ENCODE assay signal across 11 cellular contexts in the genomic region with DNA sequence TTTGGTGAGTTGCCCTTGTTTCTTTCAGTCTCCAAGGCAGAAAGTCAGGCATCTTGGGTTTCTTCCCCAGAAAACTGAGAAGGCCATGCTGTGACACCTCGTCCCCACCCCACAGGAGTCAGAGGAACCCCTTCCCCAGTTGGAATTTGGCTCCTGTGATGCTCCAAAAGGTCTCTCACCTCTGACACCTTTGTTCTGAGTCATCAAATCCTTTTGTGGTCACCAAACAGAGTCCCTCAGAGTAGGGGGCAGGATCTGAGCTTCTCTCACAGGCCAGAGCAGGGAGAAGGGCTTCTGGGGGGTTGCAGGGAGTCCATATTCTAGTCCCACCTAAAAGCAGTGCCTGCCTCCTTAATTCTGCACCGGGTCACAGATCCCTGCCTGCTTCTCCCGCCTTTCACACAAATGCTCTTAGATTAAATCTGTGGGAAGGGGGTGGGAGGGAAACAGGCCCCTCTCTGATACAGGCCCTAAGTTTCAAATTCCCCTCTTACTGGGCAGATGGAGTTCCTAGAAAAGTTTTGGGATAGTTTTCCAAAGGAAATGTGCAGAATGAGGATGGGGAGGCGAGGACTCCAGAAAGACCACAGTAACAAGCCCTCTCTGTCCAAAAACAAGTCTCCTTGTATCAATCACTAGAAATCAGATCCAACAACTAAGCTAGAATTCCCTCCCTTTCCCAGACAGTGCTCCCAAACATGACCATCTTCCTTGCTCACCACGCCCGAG. TPM values are rescaled to one million over a fixed set of nuclear protein-coding genes. Genes with fewer than 3 reads are reported as not detected.
DNase-seq lines count a peak whose midpoint lies in the region; ATAC-seq and TF ChIP-seq lines count a peak whose summit lies in the region.
"Had no signal": no experiment of that assay in that cellular context is flagged by ENCODE, and none has a peak within 500 bp of the region (broad histone marks: within the 10 kb centered on the region; RNA-seq: fewer than 3 reads in every experiment).

No MANE protein-coding gene starts in this region.

- no peak for TF ChIP-seq CTCF in CD4-positive, alpha-beta T cell (IDR thresholded peaks at IDR 0.05)
- no peak for TF ChIP-seq CTCF in brain (conservative IDR thresholded peaks at IDR 0.05)
- TF ChIP-seq CTCF in neural crest cell (conservative IDR thresholded peaks at IDR 0.05) = no peak

- CTCF ChIA-PET in CD4-positive, alpha-beta T cell (lab: Charles Lee) = interaction anchor here (0.7 to 5.2 kb wide), 4 partner anchors 36 to 62 kb away, joined by 3 to 48 read pairs (median 5); no protein-coding TSS in a partner anchor

- no peaks in the 10 kb centered on the region for H3K9me3 ChIP-seq in CD4-positive, alpha-beta T cell (ENCODE audit: control insufficient read depth, low read length)
- H3K9me3 ChIP-seq: right atrium auricular region, thoracic aorta had no signal

- peak overlapping the region; percentile 84 for H3K4me3 Mint-ChIP-seq in CD4-positive, alpha-beta T cell
- peak overlapping the region; percentile 75 to 90 (median 81) for H3K4me3 Mint-ChIP-seq in brain
- peak overlapping the region; percentile 72 for H3K4me3 Mint-ChIP-seq in neural crest cell

- H3K4me3 ChIP-seq in H7 (ENCODE audit: insufficient read depth, low read depth, low read length) = no peak overlapping the region

- POLR2A ChIA-PET in CD4-positive, alpha-beta T cell (lab: Charles Lee) = interaction anchor here (0.7 to 6.6 kb wide), 3 partner anchors 37 to 160 kb away, joined by 3 to 64 read pairs (median 5); no protein-coding TSS in a partner anchor

- H3K27ac ChIP-seq in CD4-positive, alpha-beta T cell (ENCODE audit: low read depth, low read length) = no peak overlapping the region
- H3K27ac ChIP-seq: right atrium auricular region, thoracic aorta had no signal

- intact Hi-C loops in CD4-positive, alpha-beta T cell (cut with DNase I, micrococcal nuclease) = no loop called here

- DNase-seq in CD4-positive, alpha-beta T cell = no peak
- DNase-seq in H7 = peak; percentile 26
- no peak for DNase-seq in neural crest cell (ENCODE audit: low read depth, low spot score)
- DNase-seq in SW480 (ENCODE audit: low spot score) = no peak
- no peak for DNase-seq in HT-29 (ENCODE audit: low spot score)
- DNase-seq: DMS53, NCI-H2081 had no signal

- H3K27me3 ChIP-seq in CD4-positive, alpha-beta T cell (ENCODE audit: control insufficient read depth, insufficient read depth, low read length) = peaks cover 16% of the 10 kb centered on the region
- H3K27me3 ChIP-seq in H7 (ENCODE audit: control insufficient read depth, insufficient read depth, low read length) = peaks cover 57% of the 10 kb centered on the region

- H3K36me3 ChIP-seq in H7 (replicated peaks; ENCODE audit: control insufficient read depth, insufficient read depth, low read length) = no peaks in the 10 kb centered on the region
- H3K36me3 ChIP-seq: right atrium auricular region, thoracic aorta had no signal

- H3K27ac Mint-ChIP-seq in CD4-positive, alpha-beta T cell = no peak overlapping the region
- no peak overlapping the region for H3K27ac Mint-ChIP-seq in brain
- no peak overlapping the region for H3K27ac Mint-ChIP-seq in neural crest cell (ENCODE audit: unreplicated experiment)

- peaks cover 16% of the 10 kb centered on the region for H3K27me3 Mint-ChIP-seq in CD4-positive, alpha-beta T cell
- peaks cover 82% of the 10 kb centered on the region for H3K27me3 Mint-ChIP-seq in brain
- peaks cover 89% of the 10 kb centered on the region for H3K27me3 Mint-ChIP-seq in neural crest cell (ENCODE audit: low read depth)

- H3K36me3 Mint-ChIP-seq in CD4-positive, alpha-beta T cell (ENCODE audit: low read depth) = no peaks in the 10 kb centered on the region
- H3K36me3 Mint-ChIP-seq in brain = no peaks in the 10 kb centered on the region
- no peaks in the 10 kb centered on the region for H3K36me3 Mint-ChIP-seq in neural crest cell (ENCODE audit: low read depth)

- H3K9me3 Mint-ChIP-seq in CD4-positive, alpha-beta T cell = no peaks in the 10 kb centered on the region
- no peaks in the 10 kb centered on the region for H3K9me3 Mint-ChIP-seq in brain
- H3K9me3 Mint-ChIP-seq in neural crest cell = no peaks in the 10 kb centered on the region

- peaks cover 20% of the 10 kb centered on the region for H3K4me1 Mint-ChIP-seq in CD4-positive, alpha-beta T cell (ENCODE audit: low read depth)
- H3K4me1 Mint-ChIP-seq in brain (peaks cover 4% of the 10 kb centered on the region), neural crest cell (peaks cover 8% of the 10 kb centered on the region)

- no peak for ATAC-seq in CD4-positive, alpha-beta T cell (ENCODE audit: poor library complexity)
- no peak for ATAC-seq in HG03565 (IDR thresholded peaks at IDR 0.05; ENCODE audit: unreplicated experiment)

RNA-seq across cellular contexts. Expression of a gene that starts 1.3 kb away (rescaled TPM):
- not detected for total RNA-seq in CD4-positive, alpha-beta T cell
- 0.69 and 0.78 TPM in 2 replicates for total RNA-seq in H7 (2014; rRNA removed; shearing (Covaris generic))
- polyA plus RNA-seq in brain (ENCODE audit: insufficient read depth, low read depth, low replicate concordance) = 1.8 TPM
- not detected in 2 replicates for total RNA-seq in neural crest cell
- not detected in 2 replicates for total RNA-seq in HT-29 (2014; rRNA removed; shearing (Covaris generic))

RNA-seq across cellular contexts. Expression of a gene that starts 18.7 kb away (rescaled TPM):
- total RNA-seq in CD4-positive, alpha-beta T cell = 1 to 10 TPM; 5.6 to 5.8 TPM
- 1.9 and 2.7 TPM in 2 replicates for total RNA-seq in H7 (2014; rRNA removed; shearing (Covaris generic))
- 3.2 TPM for polyA plus RNA-seq in brain (ENCODE audit: insufficient read depth, low read depth, low replicate concordance)
- total RNA-seq in neural crest cell = 0.64 and 1.0 TPM in 2 replicates
- total RNA-seq in HT-29 (2014; rRNA removed; shearing (Covaris generic)) = not detected in 2 replicates

RNA-seq across cellular contexts. Expression of a gene that starts 18.9 kb away (rescaled TPM):
- 1 to 10 TPM; 2.3 to 2.4 TPM for total RNA-seq in CD4-positive, alpha-beta T cell
- total RNA-seq in H7 (2014; rRNA removed; shearing (Covaris generic)) = 0.30 TPM in 1 of 2 replicates, not detected in the other
- polyA plus RNA-seq in brain (ENCODE audit: insufficient read depth, low read depth, low replicate concordance) = 1.4 TPM
- not detected in 2 replicates for total RNA-seq in neural crest cell
- not detected in 2 replicates for total RNA-seq in HT-29 (2014; rRNA removed; shearing (Covaris generic))
